ENCODE assay signal across 12 cellular contexts in the genomic region with DNA sequence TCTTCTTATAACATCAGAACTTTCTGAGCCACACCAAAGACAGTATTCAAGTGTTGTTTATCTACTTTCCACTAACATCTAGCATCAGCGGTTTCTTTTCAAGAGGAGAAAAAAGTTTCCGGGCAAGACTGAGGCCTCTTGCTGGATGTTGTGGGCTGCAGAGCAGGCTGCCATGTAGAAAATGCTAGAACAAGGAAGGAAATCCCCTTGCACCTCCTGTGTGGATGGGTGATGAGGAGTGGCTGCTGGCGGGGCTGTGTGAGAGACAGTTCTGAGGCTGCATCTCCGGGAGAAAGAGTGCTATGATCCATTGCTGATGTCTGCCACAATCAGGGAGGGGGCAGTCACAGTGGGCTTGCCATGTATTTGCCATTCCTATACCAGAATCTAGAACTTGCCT. TPM values are rescaled to one million over a fixed set of nuclear protein-coding genes. Genes with fewer than 3 reads are reported as not detected.
DNase-seq lines count a peak whose midpoint lies in the region; ATAC-seq and TF ChIP-seq lines count a peak whose summit lies in the region.
"Had no signal": no experiment of that assay in that cellular context is flagged by ENCODE, and none has a peak within 500 bp of the region (broad histone marks: within the 10 kb centered on the region; RNA-seq: fewer than 3 reads in every experiment).

No MANE protein-coding gene starts in this region.

- H3K4me1 Mint-ChIP-seq in T-cell (peaks cover 39 to 63% (median 52%) of the 10 kb centered on the region in 3 donors), chondrocyte (ENCODE audit: low read depth) (no peaks in the 10 kb centered on the region)
- H3K4me1 Mint-ChIP-seq: mesothelial cell of epicardium had no signal

- POLR2A ChIA-PET in T-cell (lab: Charles Lee) = no interaction called here

- H3K4me3 Mint-ChIP-seq in T-cell = peak overlapping the region in 2 of 3 donors; percentile 34 to 71
- no peak overlapping the region for H3K4me3 Mint-ChIP-seq in chondrocyte (ENCODE audit: unreplicated experiment)
- H3K4me3 Mint-ChIP-seq: mesothelial cell of epicardium had no signal

- no peak for TF ChIP-seq CTCF in chondrocyte (IDR thresholded peaks at IDR 0.05)

- ATAC-seq in T-cell (replicated peaks in 1 of 4) (peak; percentile 68 to 97 (median 76)), esophagus mucosa (no peak), GM21786 (IDR thresholded peaks at IDR 0.05; ENCODE audit: unreplicated experiment) (no peak), HG02981 (IDR thresholded peaks at IDR 0.05; ENCODE audit: unreplicated experiment) (no peak), GM21367 (IDR thresholded peaks at IDR 0.05; ENCODE audit: unreplicated experiment) (no peak)

- peak in 32 of 34 experiments; percentile 8 to 73 (median 40) for DNase-seq in T-cell
- peak; percentile 5 for DNase-seq in activated T-cell treated with anti-CD3 and anti-CD28 coated beads for 1 hour (ENCODE audit: low read depth)
- DNase-seq in chondrocyte (ENCODE audit: low spot score) = no peak
- peak in 2 of 3 donors; percentile 14 to 41 for DNase-seq in stimulated activated CD4-positive, alpha-beta T cell treated with anti-CD3 and anti-CD28 coated beads, TNF-alpha, amount 100 ng/mL, for 48 hours (ENCODE audit: low read depth in 3 of 3)
- DNase-seq: NCI-H1105 treated with DMSO at 0.1 percent for 48 hours, NCI-H510A treated with DMSO at 0.1 percent for 48 hours, WERI-Rb-1 had no signal

- H3K27me3 Mint-ChIP-seq in T-cell = no peaks in the 10 kb centered on the region
- peaks cover 14% of the 10 kb centered on the region for H3K27me3 Mint-ChIP-seq in chondrocyte (ENCODE audit: low read depth)

- H3K9me3 Mint-ChIP-seq in T-cell = no peaks in the 10 kb centered on the region
- no peaks in the 10 kb centered on the region for H3K9me3 Mint-ChIP-seq in chondrocyte (ENCODE audit: low read depth)
- H3K9me3 Mint-ChIP-seq: mesothelial cell of epicardium had no signal

- H3K36me3 Mint-ChIP-seq in T-cell (no peaks in the 10 kb centered on the region), chondrocyte (ENCODE audit: low read depth) (no peaks in the 10 kb centered on the region)
- H3K36me3 Mint-ChIP-seq: mesothelial cell of epicardium had no signal

- CTCF ChIA-PET in T-cell (lab: Charles Lee) = no interaction called here

- peak overlapping the region; percentile 82 to 91 for H3K27ac Mint-ChIP-seq in T-cell
- H3K27ac Mint-ChIP-seq in chondrocyte (ENCODE audit: unreplicated experiment) = peak overlapping the region; percentile 17
- H3K27ac Mint-ChIP-seq: mesothelial cell of epicardium had no signal

RNA-seq across cellular contexts. Expression of a gene that starts 37.8 kb away (rescaled TPM):
- total RNA-seq in T-cell (100 to 1,000 TPM; 113 to 154 (median 134) TPM), chondrocyte (71.8 to 91.4 TPM (median 82.5 TPM) in 3 replicates), esophagus mucosa (109 TPM)

Comparison
In these comparisons a context has a peak if more than half of its experiments do, and no peak if none do; other contexts are left out.
1. ATAC-seq: peak in T-cell (4 of 4); none in esophagus mucosa (single experiment), GM21786 (single experiment), HG02981 (single experiment) and GM21367 (single experiment).